Comparison of ENCODE assay signal across 19 cellular contexts in genomic region chr4:110172972-110173371, GRCh38. TPM values are rescaled to one million over a fixed set of nuclear protein-coding genes. Genes with fewer than 3 reads are reported as not detected.
DNase-seq lines count a peak whose midpoint lies in the region; ATAC-seq and TF ChIP-seq lines count a peak whose summit lies in the region.
"Had no signal": no experiment of that assay in that cellular context is flagged by ENCODE, and none has a peak within 500 bp of the region (broad histone marks: within the 10 kb centered on the region; RNA-seq: fewer than 3 reads in every experiment).

No MANE protein-coding gene starts in this region.

- H3K4me3 Mint-ChIP-seq in neural progenitor cell: no peak overlapping the region

- no peaks in the 10 kb centered on the region for H3K4me1 ChIP-seq in neural progenitor cell
- H3K4me1 ChIP-seq: tibial artery had no signal

- H3K9me3 Mint-ChIP-seq in neural progenitor cell: no peaks in the 10 kb centered on the region

- H3K79me2 ChIP-seq in neural progenitor cell (ENCODE audit: low read depth): peaks cover 87% of the 10 kb centered on the region

- H3K9ac ChIP-seq in neural progenitor cell: no peak overlapping the region

- TF ChIP-seq CTCF in neural progenitor cell (IDR thresholded peaks at IDR 0.05): no peak

- H3K4me2 ChIP-seq in neural progenitor cell: no peak overlapping the region

- peaks cover 5% of the 10 kb centered on the region for H3K36me3 ChIP-seq in neural progenitor cell
- H3K36me3 ChIP-seq: tibial artery, WERI-Rb-1 had no signal

- intact Hi-C loops in left cardiac atrium (cut with DNase I): no loop called here

- H3K9me3 ChIP-seq in neural progenitor cell (ENCODE audit: low read depth): no peaks in the 10 kb centered on the region
- H3K9me3 ChIP-seq: tibial artery had no signal

- ATAC-seq in HG02571 (IDR thresholded peaks at IDR 0.05; ENCODE audit: unreplicated experiment): no peak
- no peak for ATAC-seq in left cardiac atrium

- peak overlapping the region; percentile 30 for H3K27ac Mint-ChIP-seq in neural progenitor cell

- no peaks in the 10 kb centered on the region for H3K27me3 Mint-ChIP-seq in neural progenitor cell (ENCODE audit: insufficient read depth, low read depth)

- no peak overlapping the region for H3K4me3 ChIP-seq in neural progenitor cell
- H3K4me3 ChIP-seq: tibial artery had no signal

- no peak overlapping the region for H2AFZ ChIP-seq in neural progenitor cell (replicated peaks)

- no peaks in the 10 kb centered on the region for H3K27me3 ChIP-seq in neural progenitor cell
- H3K27me3 ChIP-seq: tibial artery had no signal

- DNase-seq in LoVo (ENCODE audit: low spot score) (peak; percentile 31), NCI-H2107 (lab: John Stamatoyannopoulos, UW) (peak; percentile 15), SW480 (ENCODE audit: low spot score) (peak; percentile 4), neural progenitor cell (ENCODE audit: low spot score) (no peak), left cardiac atrium (no peak), mucosa of gallbladder (ENCODE audit: low spot score) (no peak)
- DNase-seq in activated CD4-positive, CD25-positive, alpha-beta regulatory T cell (lab: John Stamatoyannopoulos, UW): no peak
- DNase-seq: activated CD8-positive, alpha-beta memory T cell treated with anti-CD3 and anti-CD28 coated beads for 24 hours; activated gamma-delta T cell; anterior cingulate cortex; DND-41; Karpas-422; NCI-H524 treated with DMSO at 0.1 percent for 48 hours; occipital lobe; stimulated activated CD4-positive, alpha-beta T cell treated with anti-CD3 and anti-CD28 coated beads, Interleukin-4, amount 100 ng/mL, for 24 hours; T-helper 1 cell; tibial artery; WERI-Rb-1 had no signal

- peaks cover 8% of the 10 kb centered on the region for H4K20me1 ChIP-seq in neural progenitor cell (ENCODE audit: low read depth)

- H3K27ac ChIP-seq in neural progenitor cell: no peak overlapping the region
- H3K27ac ChIP-seq: tibial artery, WERI-Rb-1 had no signal

- H3K4me1 Mint-ChIP-seq in neural progenitor cell: no peaks in the 10 kb centered on the region

- no peaks in the 10 kb centered on the region for H3F3A ChIP-seq in neural progenitor cell (ENCODE audit: low read depth)

- peaks cover 32% of the 10 kb centered on the region for H3K36me3 Mint-ChIP-seq in neural progenitor cell

RNA-seq across cellular contexts. Expression of gene ELOVL6, which starts 25.4 kb away (rescaled TPM):
- total RNA-seq in neural progenitor cell (ENCODE audit: low replicate concordance) (45.9 and 54.4 TPM in 2 replicates), left cardiac atrium (10 to 100 TPM in 1 of 2 donors, 1 to 10 TPM in 1; 7.2 to 14.3 TPM), mucosa of gallbladder (43.1 TPM)

Comparison
In these comparisons a context has a peak if more than half of its experiments do, and no peak if none do; other contexts are left out.
1. DNase-seq: peak in LoVo (single experiment), NCI-H2107 (single experiment) and SW480 (single experiment); none in neural progenitor cell (single experiment), left cardiac atrium (single experiment), mucosa of gallbladder (single experiment) and activated CD4-positive, CD25-positive, alpha-beta regulatory T cell (0 of 4).